30 cellular contexts compared by ENCODE assay signal in genomic region chr7:131506597-131506996, GRCh38. TPM values are rescaled to one million over a fixed set of nuclear protein-coding genes. Genes with fewer than 3 reads are reported as not detected.
DNase-seq lines count a peak whose midpoint lies in the region; ATAC-seq, FAIRE-seq and TF ChIP-seq lines count a peak whose summit lies in the region.
"Had no signal": no experiment of that assay in that cellular context is flagged by ENCODE, and none has a peak within 500 bp of the region (broad histone marks: within the 10 kb centered on the region; RNA-seq: fewer than 3 reads in every experiment).

No MANE protein-coding gene starts in this region.

- BruUV-seq in K562 (replicated peaks; lab: Mats Ljungman, UMichigan): no TSS peak

- H3K4me3 ChIP-seq in K562: no peak overlapping the region
- H3K4me3 ChIP-seq in upper lobe of left lung: no peak overlapping the region
- H3K4me3 ChIP-seq: A549, heart right ventricle, psoas muscle, thyroid gland had no signal

- H3K9me1 ChIP-seq in K562 (ENCODE audit: control insufficient read depth, insufficient read depth, low read length): peaks cover 4% of the 10 kb centered on the region

- intact Hi-C loops in K562 (cut with micrococcal nuclease): loop anchor here (5.0 kb wide), 1 partner anchor 629 kb away; no protein-coding TSS in a partner anchor
- intact Hi-C loops in activated CD4-positive, alpha-beta memory T cell treated with anti-CD3 and anti-CD28 coated beads for 36 hours (cut with micrococcal nuclease): loop anchor here (5.0 to 10.0 kb wide), 3 partner anchors 41 to 272 kb away; partner anchors contain the start of gene MKLN1

- POLR2A ChIA-PET in K562 (lab: Yijun Ruan, JAX): no interaction called here
- POLR2A ChIA-PET in activated CD4-positive, alpha-beta memory T cell treated with anti-CD3 and anti-CD28 coated beads for 36 hours (lab: Charles Lee): no interaction called here

- peaks cover 2 to 12% of the 10 kb centered on the region in 2 experiments; a peak in 2 of 5 replicates for H3K4me1 ChIP-seq in K562 (replicated peaks in 1 of 2; ENCODE audit: control insufficient read depth in 2 of 2, insufficient read depth in 2 of 2, low read length in 2 of 2)
- H3K4me1 ChIP-seq in upper lobe of left lung: peaks cover 21 to 40% (median 26%) of the 10 kb centered on the region in 4 donors

- H3K4me2 ChIP-seq in K562 (ENCODE audit: insufficient read depth, low read length): no peak overlapping the region
- H3K4me2 ChIP-seq: A549, SK-N-SH had no signal

- CTCF ChIA-PET in activated naive CD4-positive, alpha-beta T cell treated with anti-CD3 and anti-CD28 coated beads, Interleukin-2, amount 10 ng/mL, durations not matched to agents 7 days and 5 days (lab: Charles Lee): interaction anchor here (0.9 to 2.4 kb wide), 5 partner anchors 14 to 150 kb away, joined by 3 to 6 read pairs (median 5); no protein-coding TSS in a partner anchor
- CTCF ChIA-PET in K562 (lab: Yijun Ruan, JAX; ENCODE audit: low intra/inter-chr PET ratio): interaction anchor here (1.1 to 2.1 kb wide), 2 partner anchors 147 to 148 kb away, joined by 5 to 31 read pairs; no protein-coding TSS in a partner anchor
- CTCF ChIA-PET in activated CD4-positive, alpha-beta memory T cell treated with anti-CD3 and anti-CD28 coated beads for 36 hours (lab: Charles Lee): interaction anchor here (0.9 to 3.4 kb wide), 3 partner anchors 8 to 149 kb away, joined by 3 to 34 read pairs (median 5); no protein-coding TSS in a partner anchor

- in situ Hi-C loops in K562 (cut with MboI): loop anchor here (10.0 kb wide), 1 partner anchor 148 kb away; no protein-coding TSS in a partner anchor

- H3K27ac ChIP-seq in K562 (ENCODE audit: extremely low read depth, low read depth, low read length) (no peak overlapping the region), upper lobe of left lung (peak overlapping the region in 3 of 4 donors; percentile 17 to 38 (median 35))
- H3K27ac ChIP-seq: A549, psoas muscle, thyroid gland had no signal

- TF ChIP-seq CTCF in K562 (IDR thresholded peaks at IDR 0.05 in 2 of 3, conservative IDR thresholded peaks at IDR 0.05 in 1 of 3; ENCODE audit: insufficient read depth in 2 of 3, low read depth in 1 of 3, low read length in 3 of 3) (peak; percentile 22 to 44 (median 33); a peak in 3 of 6 replicates), glutamatergic neuron (IDR thresholded peaks at IDR 0.05; ENCODE audit: partially characterized antibody, unreplicated experiment) (no peak), upper lobe of left lung (IDR thresholded peaks at IDR 0.05) (no peak)

- H3K4me3 Mint-ChIP-seq in activated naive CD4-positive, alpha-beta T cell treated with anti-CD3 and anti-CD28 coated beads, Interleukin-2, amount 10 ng/mL, durations not matched to agents 7 days and 5 days: no peak overlapping the region
- no peak overlapping the region for H3K4me3 Mint-ChIP-seq in glutamatergic neuron (ENCODE audit: unreplicated experiment)
- no peak overlapping the region for H3K4me3 Mint-ChIP-seq in activated CD4-positive, alpha-beta memory T cell treated with anti-CD3 and anti-CD28 coated beads for 36 hours
- H3K4me3 Mint-ChIP-seq: activated CD8-positive, alpha-beta T cell treated with anti-CD3 and anti-CD28 coated beads for 36 hours; activated naive CD8-positive, alpha-beta T cell treated with anti-CD3 and anti-CD28 coated beads, Interleukin-2, amount 10 ng/mL, durations not matched to agents 7 days and 5 days; CD4-positive, alpha-beta memory T cell; central memory CD8-positive, alpha-beta T cell; stimulated activated naive CD8-positive, alpha-beta T cell treated with anti-CD3 and anti-CD28 coated beads, Interleukin-15, Interleukin-2, amounts not matched to agents 100 ng/mL and 50 ng/mL, for 24 hours; T-helper 1 cell treated with Interleukin-12 subunit alpha and Interleukin-12 subunit beta and Interleukin-4 antibody, amounts not matched to agents 30 μg/mL and 1 μg/mL, for 36 hours had no signal

- TF ChIP-seq EP300 in K562 (IDR thresholded peaks at IDR 0.05; ENCODE audit: low read length) (no peak), upper lobe of left lung (IDR thresholded peaks at IDR 0.05) (no peak)

- H3K79me2 ChIP-seq in K562 (ENCODE audit: control insufficient read depth, insufficient read depth, low read length): no peaks in the 10 kb centered on the region

- FAIRE-seq in K562 (lab: Jason Lieb, UNC): no peak
- FAIRE-seq: A549, TTC549 had no signal

- H2AFZ ChIP-seq in K562 (ENCODE audit: low read depth, low read length): no peak overlapping the region

- no peak for TF ChIP-seq POLR2A in K562 (conservative IDR thresholded peaks at IDR 0.05)
- TF ChIP-seq POLR2A in upper lobe of left lung (IDR thresholded peaks at IDR 0.05): no peak

- peaks cover 24% of the 10 kb centered on the region for H3K4me1 Mint-ChIP-seq in activated naive CD4-positive, alpha-beta T cell treated with anti-CD3 and anti-CD28 coated beads, Interleukin-2, amount 10 ng/mL, durations not matched to agents 7 days and 5 days
- peaks cover 45% of the 10 kb centered on the region for H3K4me1 Mint-ChIP-seq in glutamatergic neuron (ENCODE audit: low read depth, unreplicated experiment)
- peaks cover 24% of the 10 kb centered on the region for H3K4me1 Mint-ChIP-seq in activated CD4-positive, alpha-beta memory T cell treated with anti-CD3 and anti-CD28 coated beads for 36 hours (ENCODE audit: low read depth)

- H3K36me3 Mint-ChIP-seq in activated naive CD4-positive, alpha-beta T cell treated with anti-CD3 and anti-CD28 coated beads, Interleukin-2, amount 10 ng/mL, durations not matched to agents 7 days and 5 days: no peaks in the 10 kb centered on the region
- H3K36me3 Mint-ChIP-seq in glutamatergic neuron (ENCODE audit: unreplicated experiment): no peaks in the 10 kb centered on the region
- no peaks in the 10 kb centered on the region for H3K36me3 Mint-ChIP-seq in activated CD4-positive, alpha-beta memory T cell treated with anti-CD3 and anti-CD28 coated beads for 36 hours
- H3K36me3 Mint-ChIP-seq: activated naive CD8-positive, alpha-beta T cell treated with anti-CD3 and anti-CD28 coated beads, Interleukin-2, amount 10 ng/mL, durations not matched to agents 7 days and 5 days; CD4-positive, alpha-beta memory T cell had no signal

- H4K20me1 ChIP-seq in K562 (replicated peaks; ENCODE audit: control insufficient read depth, insufficient read depth, low read length): peaks cover 39% of the 10 kb centered on the region

- H3K27ac Mint-ChIP-seq in activated naive CD4-positive, alpha-beta T cell treated with anti-CD3 and anti-CD28 coated beads, Interleukin-2, amount 10 ng/mL, durations not matched to agents 7 days and 5 days: peak overlapping the region; percentile 60
- H3K27ac Mint-ChIP-seq in glutamatergic neuron (ENCODE audit: unreplicated experiment): peak overlapping the region; percentile 38
- no peak overlapping the region for H3K27ac Mint-ChIP-seq in activated CD4-positive, alpha-beta memory T cell treated with anti-CD3 and anti-CD28 coated beads for 36 hours
- H3K27ac Mint-ChIP-seq: activated CD8-positive, alpha-beta T cell treated with anti-CD3 and anti-CD28 coated beads for 36 hours; activated naive CD8-positive, alpha-beta T cell treated with anti-CD3 and anti-CD28 coated beads, Interleukin-2, amount 10 ng/mL, durations not matched to agents 7 days and 5 days; activated T-helper 2 cell treated with anti-CD3 and anti-CD28 coated beads, Interferon-gamma antibody, Interleukin-2, Interleukin-4, amounts not matched to agents 10 μg/mL and 5 μg/mL and 100 μg/mL, durations not matched to agents 14 hours and 24 hours and 36 hours; CD4-positive, alpha-beta memory T cell; stimulated activated naive CD8-positive, alpha-beta T cell treated with anti-CD3 and anti-CD28 coated beads, Interleukin-15, Interleukin-2, amounts not matched to agents 100 ng/mL and 50 ng/mL, for 24 hours; T-helper 1 cell treated with Interleukin-12 subunit alpha and Interleukin-12 subunit beta and Interleukin-4 antibody, amounts not matched to agents 30 μg/mL and 1 μg/mL, for 36 hours had no signal

- H3K36me3 ChIP-seq in K562 (ENCODE audit: control insufficient read depth, insufficient read depth, low read length) (no peaks in the 10 kb centered on the region), upper lobe of left lung (peaks cover 0 to 72% (median 12%) of the 10 kb centered on the region in 4 donors)

- TF ChIP-seq RAD21 in K562 (CRISPR knock-in tag; conservative IDR thresholded peaks at IDR 0.05 in 1 of 2, IDR thresholded peaks at IDR 0.05 in 1 of 2): peak in 1 of 2 experiments; percentile 27; a peak in 2 of 4 replicates

- H3K9ac ChIP-seq in K562 (ENCODE audit: insufficient read depth in 1 of 2, low read depth in 2 of 2, low read length in 2 of 2): peak overlapping the region in 1 of 2 experiments; percentile 63; a peak in 1 of 4 replicates
- H3K9ac ChIP-seq: SK-N-SH had no signal

- peaks cover 20% of the 10 kb centered on the region for H3K27me3 Mint-ChIP-seq in activated naive CD4-positive, alpha-beta T cell treated with anti-CD3 and anti-CD28 coated beads, Interleukin-2, amount 10 ng/mL, durations not matched to agents 7 days and 5 days
- peaks cover 15% of the 10 kb centered on the region for H3K27me3 Mint-ChIP-seq in glutamatergic neuron (ENCODE audit: unreplicated experiment)
- H3K27me3 Mint-ChIP-seq in activated CD4-positive, alpha-beta memory T cell treated with anti-CD3 and anti-CD28 coated beads for 36 hours: peaks cover 9% of the 10 kb centered on the region
- H3K27me3 Mint-ChIP-seq: CD4-positive, alpha-beta memory T cell had no signal

- H3K9me3 Mint-ChIP-seq in activated naive CD4-positive, alpha-beta T cell treated with anti-CD3 and anti-CD28 coated beads, Interleukin-2, amount 10 ng/mL, durations not matched to agents 7 days and 5 days: no peaks in the 10 kb centered on the region
- H3K9me3 Mint-ChIP-seq in glutamatergic neuron (ENCODE audit: unreplicated experiment): peaks cover 27% of the 10 kb centered on the region
- no peaks in the 10 kb centered on the region for H3K9me3 Mint-ChIP-seq in activated CD4-positive, alpha-beta memory T cell treated with anti-CD3 and anti-CD28 coated beads for 36 hours
- H3K9me3 Mint-ChIP-seq: activated CD8-positive, alpha-beta T cell treated with anti-CD3 and anti-CD28 coated beads for 36 hours; activated naive CD8-positive, alpha-beta T cell treated with anti-CD3 and anti-CD28 coated beads, Interleukin-2, amount 10 ng/mL, durations not matched to agents 7 days and 5 days; activated T-helper 2 cell treated with anti-CD3 and anti-CD28 coated beads, Interferon-gamma antibody, Interleukin-2, Interleukin-4, amounts not matched to agents 10 μg/mL and 5 μg/mL and 100 μg/mL, durations not matched to agents 14 hours and 24 hours and 36 hours; CD4-positive, alpha-beta memory T cell; central memory CD8-positive, alpha-beta T cell; stimulated activated naive CD8-positive, alpha-beta T cell treated with anti-CD3 and anti-CD28 coated beads, Interleukin-15, Interleukin-2, amounts not matched to agents 100 ng/mL and 50 ng/mL, for 24 hours; T-helper 1 cell treated with Interleukin-12 subunit alpha and Interleukin-12 subunit beta and Interleukin-4 antibody, amounts not matched to agents 30 μg/mL and 1 μg/mL, for 36 hours had no signal

- H3K27me3 ChIP-seq in K562 (ENCODE audit: control insufficient read depth in 2 of 2, insufficient read depth in 2 of 2, low read length in 2 of 2) (peaks cover 40 to 59% of the 10 kb centered on the region in 2 experiments), upper lobe of left lung (no peaks in the 10 kb centered on the region)
- H3K27me3 ChIP-seq: heart right ventricle, thyroid gland had no signal

- ATAC-seq in K562 (peak; percentile 28), upper lobe of left lung (ENCODE audit: low FRiP score in 2 of 2) (no peak)
- ATAC-seq: activated CD8-positive, alpha-beta T cell treated with anti-CD3 and anti-CD28 coated beads for 36 hours; HCT116; heart right ventricle; left cardiac atrium; psoas muscle had no signal

- WGBS in K562 (ENCODE audit: insufficient coverage, low coverage, missing lambda C conversion rate): 13% methylated on average over 18 of the region's 18 CpGs
- 85 to 92% methylated on average over 17 of the region's 18 CpGs for WGBS in upper lobe of left lung, 2 donors

- H3K9me3 ChIP-seq in K562 (replicated peaks; ENCODE audit: control insufficient read depth, insufficient read depth, low read depth, low read length): no peaks in the 10 kb centered on the region
- no peaks in the 10 kb centered on the region for H3K9me3 ChIP-seq in upper lobe of left lung
- H3K9me3 ChIP-seq: A549, heart right ventricle, psoas muscle, SK-N-SH, thyroid gland had no signal

- no peak for DNase-seq in activated naive CD4-positive, alpha-beta T cell treated with anti-CD3 and anti-CD28 coated beads, Interleukin-2, amount 10 ng/mL, durations not matched to agents 7 days and 5 days
- DNase-seq in activated naive CD4-positive, alpha-beta T cell (lab: John Stamatoyannopoulos, UW): no peak
- peak in 3 of 4 experiments; percentile 30 to 52 (median 39) for DNase-seq in K562 (ENCODE audit: extremely low read depth in 1 of 4, low spot score in 3 of 4)
- DNase-seq in glutamatergic neuron: peak; percentile 58
- peak in 1 of 2 donors; percentile 42 for DNase-seq in upper lobe of left lung
- DNase-seq in NCI-H1105 treated with DMSO at 0.1 percent for 48 hours (lab: John Stamatoyannopoulos, UW): no peak
- DNase-seq in activated CD4-positive, alpha-beta memory T cell treated with anti-CD3 and anti-CD28 coated beads for 36 hours: no peak
- DNase-seq in H4 (ENCODE audit: low spot score): no peak
- DNase-seq: activated CD4-positive, alpha-beta T cell treated with anti-CD3 and anti-CD28 coated beads for 1 hour; activated CD8-positive, alpha-beta T cell treated with anti-CD3 and anti-CD28 coated beads for 36 hours; activated naive CD8-positive, alpha-beta T cell treated with anti-CD3 and anti-CD28 coated beads, Interleukin-2, amount 10 ng/mL, durations not matched to agents 7 days and 5 days; AML-193; CD4-positive, alpha-beta memory T cell; erythroblast; heart right ventricle; left cardiac atrium; mesenchymal stem cell; NCI-H1436; NCI-H446 treated with DMSO at 0.1 percent for 48 hours; OCI-M1; psoas muscle; SK-N-SH; thyroid gland had no signal

RNA-seq across cellular contexts. Expression of gene PODXL, which starts 49.8 kb away (rescaled TPM):
- total RNA-seq in K562 (2011; cell fraction: chromatin; rRNA removed; ENCODE audit: low replicate concordance): 0.26 and 0.39 TPM in 2 replicates
- total RNA-seq in K562 (2011; cell fraction: nucleolus; rRNA removed): 0.50 and 0.79 TPM in 2 replicates
- 0.37 and 0.76 TPM in 2 replicates for total RNA-seq in K562 (2011; cell fraction: nucleoplasm; rRNA removed)
- total RNA-seq in K562 (2014; rRNA removed) (0.05 and 0.16 TPM in 2 replicates), K562 (2014; rRNA removed; fragmentation: Illumina TruSeq; extraction: Trizol) (0.07 and 0.10 TPM in 2 replicates), K562 (2015; rRNA removed; fragmentation: Illumina TruSeq; extraction: Trizol) (0.15 and 0.18 TPM in 2 replicates), K562 (2021) (0.51 and 0.67 TPM in 2 replicates), glutamatergic neuron (ENCODE audit: unreplicated experiment) (12.3 TPM), upper lobe of left lung (100 to 1,000 TPM in 3 of 6 donors, 10 to 100 TPM in 3; 57.0 to 108 (median 96.6) TPM)
- polyA plus RNA-seq in K562 (2011; rRNA removed) (0.07 and 0.24 TPM in 2 replicates), K562 (2014; fragmentation: Illumina TruSeq; extraction: Trizol) (0.07 and 0.21 TPM in 2 replicates), K562 (2014; fragmentation: Nextera tagmentation; extraction: Ambion mirVana) (under 1 TPM; 0.01 to 0.03 TPM), K562 (2014; rRNA removed) (0.03 and 0.73 TPM in 2 replicates)
- 0.10 and 0.16 TPM in 2 replicates for polyA plus RNA-seq in K562 (2011; cell fraction: cytosol; rRNA removed)
- polyA plus RNA-seq in K562 (2011; cell fraction: nucleus; rRNA removed): 0.38 and 0.45 TPM in 2 replicates
- polyA plus RNA-seq in K562 (2012): 0.17 and 0.22 TPM in 2 replicates
- 0.24 and 0.39 TPM in 2 replicates for polyA minus RNA-seq in K562 (2011; rRNA and poly(A)+ RNA removed)
- polyA minus RNA-seq in K562 (2011; cell fraction: cytosol; rRNA and poly(A)+ RNA removed): 1.8 and 2.1 TPM in 2 replicates
- 0.54 and 0.56 TPM in 2 replicates for polyA minus RNA-seq in K562 (2011; cell fraction: nucleus; rRNA and poly(A)+ RNA removed)
- total RNA-seq in activated CD4-positive, alpha-beta memory T cell treated with anti-CD3 and anti-CD28 coated beads for 36 hours: 1 to 10 TPM in 1 of 2 experiments, under 1 TPM in 1; 0.62 to 1.3 TPM
- 3.5 and 4.0 TPM in 2 replicates for total RNA-seq in H4 (2014; rRNA removed; shearing (Covaris generic))

Comparison
In these comparisons a context has a peak if more than half of its experiments do, and no peak if none do; other contexts are left out.
1. DNase-seq: peak in K562 (3 of 4) and glutamatergic neuron (single experiment); none in activated naive CD4-positive, alpha-beta T cell treated with anti-CD3 and anti-CD28 coated beads, Interleukin-2, amount 10 ng/mL, durations not matched to agents 7 days and 5 days (single experiment), activated naive CD4-positive, alpha-beta T cell (0 of 4), NCI-H1105 treated with DMSO at 0.1 percent for 48 hours (single experiment), activated CD4-positive, alpha-beta memory T cell treated with anti-CD3 and anti-CD28 coated beads for 36 hours (single experiment) and H4 (single experiment).
2. CTCF ChIP-seq: peak in K562 (3 of 3); none in glutamatergic neuron (single experiment) and upper lobe of left lung (0 of 6).